8 cellular contexts compared by ENCODE assay signal in the genomic region with DNA sequence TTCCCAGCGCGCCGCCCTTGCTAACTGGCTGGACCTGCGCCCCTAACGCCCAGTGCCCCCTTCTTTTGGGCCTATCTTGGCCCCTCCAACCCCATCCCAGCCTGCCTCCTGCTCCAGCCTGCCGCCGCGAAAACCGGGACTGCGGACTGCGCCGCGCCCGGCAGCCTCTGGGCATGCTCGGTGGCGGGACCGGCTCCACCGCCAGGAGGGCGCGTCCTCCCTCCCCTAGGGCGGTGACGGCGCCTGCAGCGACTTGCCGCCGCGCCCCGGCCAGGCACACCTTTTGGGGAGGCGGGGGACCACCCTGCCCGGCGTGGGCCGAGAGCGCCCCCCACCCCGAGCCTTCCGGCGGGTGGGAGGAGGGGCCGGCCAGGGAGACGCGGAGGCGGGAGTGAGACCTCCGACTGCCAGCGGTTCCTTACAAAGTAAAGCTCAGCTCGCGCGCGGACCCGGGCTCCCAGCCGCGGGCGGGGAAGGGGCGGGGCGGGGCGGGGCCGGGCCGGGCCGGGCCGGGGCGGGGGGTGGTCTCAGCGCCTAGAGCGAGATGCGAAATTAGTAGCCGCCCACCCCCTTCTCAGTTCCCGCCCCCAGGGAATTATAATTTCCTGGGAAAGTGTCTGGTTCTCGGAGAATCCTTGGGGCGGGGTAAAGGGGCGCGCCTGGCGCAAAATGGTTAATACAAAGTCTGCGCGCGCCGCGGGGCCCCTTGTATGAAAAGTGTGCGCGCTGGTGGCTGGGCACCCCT.
DNase-seq lines count a peak whose midpoint lies in the region; ATAC-seq and TF ChIP-seq lines count a peak whose summit lies in the region.

No MANE protein-coding gene starts in this region.

- ATAC-seq in GM18499 (IDR thresholded peaks at IDR 0.05; ENCODE audit: insufficient read depth, unreplicated experiment) (peak; percentile 36), HG02884 (IDR thresholded peaks at IDR 0.05; ENCODE audit: unreplicated experiment) (peak; percentile 65)

- peaks cover 26% of the 10 kb centered on the region for H3K4me1 Mint-ChIP-seq in type B pancreatic cell (ENCODE audit: unreplicated experiment)

- peak overlapping the region; percentile 94 for H3K27ac Mint-ChIP-seq in type B pancreatic cell

- H3K27me3 ChIP-seq in WERI-Rb-1 (ENCODE audit: insufficient read depth, low read depth, severe bottlenecking) (no peaks in the 10 kb centered on the region), esophagus (ENCODE audit: control insufficient read depth in 1 of 2, insufficient read depth in 2 of 2, low read length in 2 of 2) (no peaks in the 10 kb centered on the region), mucosa of stomach (ENCODE audit: control insufficient read depth, insufficient read depth, low read length) (peaks cover 18% of the 10 kb centered on the region)

- no peaks in the 10 kb centered on the region for H3K36me3 ChIP-seq in WERI-Rb-1
- H3K36me3 ChIP-seq in esophagus (ENCODE audit: control insufficient read depth in 2 of 2, insufficient read depth in 2 of 2, low read length in 1 of 2): no peaks in the 10 kb centered on the region
- no peaks in the 10 kb centered on the region for H3K36me3 ChIP-seq in mucosa of stomach (ENCODE audit: control insufficient read depth, insufficient read depth, low read length)

- no peaks in the 10 kb centered on the region for H3K9me3 ChIP-seq in WERI-Rb-1 (ENCODE audit: severe bottlenecking)
- H3K9me3 ChIP-seq in esophagus (ENCODE audit: control insufficient read depth in 2 of 2, insufficient read depth in 1 of 2, low read depth in 1 of 2, low read length in 1 of 2): no peaks in the 10 kb centered on the region
- no peaks in the 10 kb centered on the region for H3K9me3 ChIP-seq in mucosa of stomach (ENCODE audit: control insufficient read depth, low read length)

- H3K4me3 Mint-ChIP-seq in type B pancreatic cell: peak overlapping the region; percentile 97

- 1 to 2% methylated on average over 48 to 75 of the region's 75 CpGs for WGBS in esophagus, 2 donors

- peak overlapping the region; percentile 79 for H3K27ac ChIP-seq in WERI-Rb-1
- H3K27ac ChIP-seq in esophagus (ENCODE audit: low read depth in 2 of 2, low read length in 1 of 2): peak overlapping the region; percentile 92

- no peaks in the 10 kb centered on the region for H3K9me3 Mint-ChIP-seq in type B pancreatic cell

- H3K4me3 ChIP-seq in WERI-Rb-1 (ENCODE audit: low read depth, low read length): peak overlapping the region; percentile 71
- peak overlapping the region; percentile 37 to 60 for H3K4me3 ChIP-seq in esophagus (ENCODE audit: low read depth in 1 of 2, low read length in 2 of 2)
- peak overlapping the region; percentile 33 for H3K4me3 ChIP-seq in mucosa of stomach (ENCODE audit: low read length)

- peak; percentile 49 for DNase-seq in AG09319 (ENCODE audit: extremely low read depth, low read depth)
- peak; percentile 50 for DNase-seq in NCI-H187 treated with DMSO at 0.1 percent for 48 hours (lab: John Stamatoyannopoulos, UW)
- DNase-seq in WERI-Rb-1: peak; percentile 84
- peak; percentile 81 for DNase-seq in type B pancreatic cell (ENCODE audit: extremely low spot score, unreplicated experiment)

- peak overlapping the region; percentile 58 for H3K9ac ChIP-seq in mucosa of stomach (ENCODE audit: low read length)

- H3K36me3 Mint-ChIP-seq in type B pancreatic cell: no peaks in the 10 kb centered on the region

- H3K27me3 Mint-ChIP-seq in type B pancreatic cell: peaks cover 40% of the 10 kb centered on the region

- TF ChIP-seq CTCF in AG09319 (IDR thresholded peaks at IDR 0.05; ENCODE audit: low read depth, low read length) (no peak; the same call in 1 of the 2 replicates), WERI-Rb-1 (IDR thresholded peaks at IDR 0.05; ENCODE audit: low read depth, low read length) (0 out of 2 replicates have a peak, but pooled peaks have one; percentile 18), type B pancreatic cell (conservative IDR thresholded peaks at IDR 0.05) (peak; percentile 71)

- H3K4me1 ChIP-seq in esophagus (ENCODE audit: control insufficient read depth in 2 of 2, insufficient read depth in 2 of 2, low read length in 1 of 2): peaks cover 0 to 4% of the 10 kb centered on the region in 2 donors
- no peaks in the 10 kb centered on the region for H3K4me1 ChIP-seq in mucosa of stomach (ENCODE audit: control insufficient read depth, insufficient read depth, low read length)

Comparison
In these comparisons a context has a peak if more than half of its experiments do, and no peak if none do; other contexts are left out.
1. Peak in every context shown above with its lines: DNase-seq, ATAC-seq, H3K4me3 ChIP-seq and H3K27ac ChIP-seq.